ENCODE assay signal across 8 cellular contexts in the genomic region with DNA sequence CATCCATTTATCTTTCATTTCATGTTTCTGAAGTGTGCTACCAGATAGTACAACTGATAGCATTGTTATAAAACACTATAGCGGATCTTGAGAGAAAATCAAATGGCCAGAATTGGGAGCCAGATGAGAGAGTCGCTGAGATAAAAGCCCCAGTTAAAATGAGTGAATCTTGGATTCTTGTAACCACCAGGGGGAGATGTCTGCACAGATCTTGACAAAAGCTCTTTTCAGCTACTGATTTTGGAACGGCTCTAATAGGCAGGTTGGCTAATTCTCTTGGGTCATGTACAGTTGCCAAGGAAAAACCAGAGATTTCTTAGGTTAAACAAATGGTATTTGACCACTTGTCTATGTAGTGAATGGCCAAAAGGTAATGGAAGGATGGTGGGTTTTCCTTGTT. TPM values are rescaled to one million over a fixed set of nuclear protein-coding genes. Genes with fewer than 3 reads are reported as not detected.
A peak's percentile ranks its signal among the peaks of the same experiment; 100 is the strongest.
DNase-seq lines count a peak whose midpoint lies in the region; ATAC-seq and TF ChIP-seq lines count a peak whose summit lies in the region.

No MANE protein-coding gene starts in this region.

- no peak overlapping the region for H3K9ac ChIP-seq in NT2/D1 (ENCODE audit: insufficient read length, low read depth)

- H3K36me3 ChIP-seq in HAP-1 (replicated peaks) = no peaks in the 10 kb centered on the region
- H3K36me3 ChIP-seq in NT2/D1 (ENCODE audit: insufficient read depth, insufficient read length, low read length) = peaks cover 5% of the 10 kb centered on the region
- H3K36me3 ChIP-seq in thyroid gland = no peaks in the 10 kb centered on the region

- no peak overlapping the region for H3K4me3 ChIP-seq in HAP-1
- no peak overlapping the region for H3K4me3 ChIP-seq in NT2/D1 (ENCODE audit: insufficient read length, low read depth)
- no peak overlapping the region for H3K4me3 ChIP-seq in thyroid gland (replicated peaks in 1 of 3)

- TF ChIP-seq CTCF in thyroid gland (IDR thresholded peaks at IDR 0.05) = peak in 5 of 6 experiments; percentile 52 to 88 (median 69)

- H3K27ac ChIP-seq in thyroid gland = no peak overlapping the region

- H3K4me1 ChIP-seq in HAP-1 = no peaks in the 10 kb centered on the region; the same call in 1 of the 2 replicates
- H3K4me1 ChIP-seq in NT2/D1 (ENCODE audit: insufficient read depth, insufficient read length) = no peaks in the 10 kb centered on the region
- no peaks in the 10 kb centered on the region for H3K4me1 ChIP-seq in thyroid gland

- no peaks in the 10 kb centered on the region for H3K9me3 ChIP-seq in HAP-1
- no peaks in the 10 kb centered on the region for H3K9me3 ChIP-seq in NT2/D1 (ENCODE audit: insufficient read depth, low read length)
- H3K9me3 ChIP-seq in thyroid gland = no peaks in the 10 kb centered on the region

- intact Hi-C loops in thyroid gland (cut with DNase I) = loop anchor here (5.0 kb wide), 1 partner anchor 171 kb away; no protein-coding TSS in a partner anchor

- H3K27me3 ChIP-seq in HAP-1 (ENCODE audit: low read depth) (no peaks in the 10 kb centered on the region), NT2/D1 (ENCODE audit: insufficient read depth, insufficient read length) (no peaks in the 10 kb centered on the region), thyroid gland (no peaks in the 10 kb centered on the region)

- no peak for TF ChIP-seq POLR2A in thyroid gland (IDR thresholded peaks at IDR 0.05)

- 26 to 29% methylated on average over 3 of the region's 3 CpGs for WGBS in thyroid gland, 2 donors

- no peak for ATAC-seq in GM18868 (IDR thresholded peaks at IDR 0.05; ENCODE audit: unreplicated experiment)

- in situ Hi-C loops in HAP-1 (cut with MboI; ENCODE audit: low sequenced_read_pairs) = loop anchor here (10.0 kb wide), 1 partner anchor 163 kb away; no protein-coding TSS in a partner anchor

- DNase-seq in DMS153 treated with DMSO at 0.1 percent for 48 hours (lab: John Stamatoyannopoulos, UW; ENCODE audit: unreplicated experiment) (peak; percentile 15), HAP-1 (ENCODE audit: low spot score in 2 of 2) (peak; percentile 49 to 73), NT2/D1 (ENCODE audit: low read depth, low spot score) (peak; percentile 28), cerebellum (ENCODE audit: low spot score) (peak; percentile 8), left kidney (ENCODE audit: low read depth, low spot score) (peak; percentile 74), thyroid gland (no peak), T1000 (lab: John Stamatoyannopoulos, UW) (no peak)

RNA-seq across cellular contexts. Expression of a gene that starts 21.7 kb away (rescaled TPM):
- total RNA-seq in cerebellum = 0.27 TPM
- total RNA-seq in thyroid gland = under 1 TPM; 0.13 to 0.73 (median 0.33) TPM

Comparison
In these comparisons a context has a peak if more than half of its experiments do, and no peak if none do; other contexts are left out.
1. DNase-seq: peak in DMS153 treated with DMSO at 0.1 percent for 48 hours (single experiment), HAP-1 (2 of 2), NT2/D1 (single experiment), cerebellum (single experiment) and left kidney (single experiment); none in thyroid gland (0 of 2) and T1000 (single experiment).